ENCODE assay signal across 8 cellular contexts in genomic region chr12:112900298-112901145, GRCh38. TPM values are rescaled to one million over a fixed set of nuclear protein-coding genes. Genes with fewer than 3 reads are reported as not detected.
A peak's percentile ranks its signal among the peaks of the same experiment; 100 is the strongest.
DNase-seq lines count a peak whose midpoint lies in the region; ATAC-seq and TF ChIP-seq lines count a peak whose summit lies in the region.

No MANE protein-coding gene starts in this region.

- H3K4me3 ChIP-seq in Loucy (ENCODE audit: low read length, poor library complexity, severe bottlenecking) (no peak overlapping the region), liver (ENCODE audit: low read depth in 1 of 3, low read length in 3 of 3) (no peak overlapping the region), thoracic aorta (no peak overlapping the region)

- H4K20me1 ChIP-seq in Loucy (ENCODE audit: insufficient read depth, low read length, poor library complexity, severe bottlenecking), result no peaks in the 10 kb centered on the region

- peaks cover 15% of the 10 kb centered on the region for H3K4me1 ChIP-seq in Loucy (ENCODE audit: insufficient read depth, low read length, poor library complexity, severe bottlenecking)
- peaks cover 1 to 15% (median 12%) of the 10 kb centered on the region in 4 donors for H3K4me1 ChIP-seq in liver (ENCODE audit: control insufficient read depth in 4 of 4, insufficient read depth in 4 of 4, low read length in 3 of 4)
- peaks cover 28 to 31% of the 10 kb centered on the region in 2 donors for H3K4me1 ChIP-seq in thoracic aorta (ENCODE audit: control insufficient read depth in 1 of 2, low read depth in 2 of 2)

- H3F3A ChIP-seq in Loucy (ENCODE audit: low read depth), result no peaks in the 10 kb centered on the region

- peak; percentile 80 to 87 for TF ChIP-seq RAD21 in liver (IDR thresholded peaks at IDR 0.05)

- H3K9ac ChIP-seq in Loucy (ENCODE audit: low read depth, low read length, poor library complexity, severe bottlenecking), result no peak overlapping the region
- H3K9ac ChIP-seq in liver (ENCODE audit: low read depth in 1 of 2, low read length in 2 of 2), result no peak overlapping the region

- no peaks in the 10 kb centered on the region for H3K27me3 ChIP-seq in Loucy (ENCODE audit: insufficient read depth, low read length, poor library complexity, severe bottlenecking)
- H3K27me3 ChIP-seq in liver (ENCODE audit: control insufficient read depth in 4 of 4, insufficient read depth in 4 of 4, low read length in 3 of 4), result no peaks in the 10 kb centered on the region
- H3K27me3 ChIP-seq in thoracic aorta (replicated peaks; ENCODE audit: insufficient read depth), result no peaks in the 10 kb centered on the region

- H3K79me2 ChIP-seq in Loucy (ENCODE audit: insufficient read depth, low read length), result no peaks in the 10 kb centered on the region

- in situ Hi-C loops in T47D (cut with HindIII; ENCODE audit: low pct_unique_long_range_greater_than_20kb, low sequenced_read_pairs), result no loop called here

- H3K9me2 ChIP-seq in Loucy (replicated peaks; ENCODE audit: low read depth, low read length), result no peaks in the 10 kb centered on the region

- H3K9me3 ChIP-seq in Loucy (ENCODE audit: insufficient read depth, low read depth, low read length) (no peaks in the 10 kb centered on the region), liver (ENCODE audit: control insufficient read depth in 4 of 4, low read length in 3 of 4) (no peaks in the 10 kb centered on the region), thoracic aorta (no peaks in the 10 kb centered on the region)

- WGBS in liver, result 82% methylated on average over 11 of the region's 11 CpGs

- TF ChIP-seq CTCF in Loucy (conservative IDR thresholded peaks at IDR 0.05; ENCODE audit: low read length) (peak; percentile 81), liver (IDR thresholded peaks at IDR 0.05; ENCODE audit: low read depth, low read length, missing input control) (peak; percentile 76), thoracic aorta (IDR thresholded peaks at IDR 0.05) (peak; percentile 49)

- DNase-seq in activated CD4-positive, CD25-positive, alpha-beta regulatory T cell (lab: John Stamatoyannopoulos, UW), result no peak
- DNase-seq in SK-N-DZ (ENCODE audit: low spot score) (peak; percentile 38), T47D (ENCODE audit: low read depth in 1 of 2, low spot score in 1 of 2) (peak; percentile 74 to 89), thoracic aorta (ENCODE audit: low spot score) (no peak)

- no peak overlapping the region for H2AFZ ChIP-seq in Loucy (ENCODE audit: low read length)

- ATAC-seq in activated CD4-positive, CD25-positive, alpha-beta regulatory T cell treated with anti-CD3 and anti-CD28 coated beads, Interleukin-2, amount 50 U/mL, for 24 hours, result peak; percentile 38 to 39
- ATAC-seq in thoracic aorta (ENCODE audit: insufficient number of reproducible peaks, low FRiP score, low read depth), result no peak
- ATAC-seq in HG03159 (IDR thresholded peaks at IDR 0.05; ENCODE audit: unreplicated experiment), result no peak

- no peaks in the 10 kb centered on the region for H3K36me3 ChIP-seq in Loucy (ENCODE audit: insufficient read depth, low read length)
- H3K36me3 ChIP-seq in liver (ENCODE audit: control insufficient read depth in 4 of 4, insufficient read depth in 3 of 4, low read depth in 1 of 4, low read length in 3 of 4), result no peaks in the 10 kb centered on the region
- no peaks in the 10 kb centered on the region for H3K36me3 ChIP-seq in thoracic aorta

- no peak overlapping the region for H3K4me2 ChIP-seq in Loucy (ENCODE audit: low read depth, low read length, poor library complexity, severe bottlenecking)

- H3K27ac ChIP-seq in liver (ENCODE audit: low read depth in 1 of 2, low read length in 2 of 2) (peak overlapping the region; percentile 16 to 38), thoracic aorta (no peak overlapping the region)

TF ChIP-seq in liver, 16 proteins besides CTCF, POLR2A, EP300 and RAD21:
- TF ChIP-seq RXRA (IDR thresholded peaks at IDR 0.05), result peak; percentile 7 to 25
- peak in 1 of 2 donors; percentile 10 for TF ChIP-seq JUND (IDR thresholded peaks at IDR 0.05)
- TF ChIP-seq TAF1 (conservative IDR thresholded peaks at IDR 0.05), result no peak
- no peak for TF ChIP-seq ZBTB33 (IDR thresholded peaks at IDR 0.05)
- no peak for TF ChIP-seq HNF4G (IDR thresholded peaks at IDR 0.05)
- no peak for TF ChIP-seq YY1 (IDR thresholded peaks at IDR 0.05)
- no peak for TF ChIP-seq FOXA2 (IDR thresholded peaks at IDR 0.05)
- no peak for TF ChIP-seq MAX (IDR thresholded peaks at IDR 0.05)

RNA-seq across cellular contexts. Expression of gene OAS1, which starts 6.2 kb away (rescaled TPM):
- polyA plus RNA-seq in SK-N-DZ (2014; cell fraction: cytosol; rRNA removed), result 0.15 TPM in 1 of 2 replicates, not detected in the other
- not detected in 2 replicates for polyA plus RNA-seq in SK-N-DZ (2014; cell fraction: nucleus; rRNA removed)
- total RNA-seq in liver, result 10 to 100 TPM; 20.5 to 22.0 TPM
- polyA plus RNA-seq in liver, result 10 to 100 TPM; 24.9 to 26.0 TPM
- 10 to 100 TPM in 1 of 2 donors, 1 to 10 TPM in 1; 9.4 to 15.3 TPM for total RNA-seq in thoracic aorta

RNA-seq across cellular contexts. Expression of gene OAS3, which starts 37.8 kb away (rescaled TPM):
- polyA plus RNA-seq in SK-N-DZ (2014; cell fraction: cytosol; rRNA removed), result 0.02 TPM in 1 of 2 replicates, not detected in the other
- not detected in 2 replicates for polyA plus RNA-seq in SK-N-DZ (2014; cell fraction: nucleus; rRNA removed)
- 1 to 10 TPM; 4.5 to 9.5 TPM for total RNA-seq in liver
- polyA plus RNA-seq in liver, result 1 to 10 TPM; 3.8 to 6.3 TPM
- total RNA-seq in thoracic aorta, result 10 to 100 TPM; 11.9 to 13.7 TPM

Comparison
In these comparisons a context has a peak if more than half of its experiments do, and no peak if none do; other contexts are left out.
1. ATAC-seq: peak in activated CD4-positive, CD25-positive, alpha-beta regulatory T cell treated with anti-CD3 and anti-CD28 coated beads, Interleukin-2, amount 50 U/mL, for 24 hours (2 of 2); none in thoracic aorta (single experiment) and HG03159 (single experiment).
2. DNase-seq: peak in SK-N-DZ (single experiment) and T47D (2 of 2); none in activated CD4-positive, CD25-positive, alpha-beta regulatory T cell (0 of 4) and thoracic aorta (single experiment).
3. H3K27ac ChIP-seq: peak in liver (2 of 2); none in thoracic aorta (0 of 2).
4. Peak in every context shown above with its lines, with median percentiles within 50 percentile points of each other: CTCF ChIP-seq.